In the genomic region with DNA sequence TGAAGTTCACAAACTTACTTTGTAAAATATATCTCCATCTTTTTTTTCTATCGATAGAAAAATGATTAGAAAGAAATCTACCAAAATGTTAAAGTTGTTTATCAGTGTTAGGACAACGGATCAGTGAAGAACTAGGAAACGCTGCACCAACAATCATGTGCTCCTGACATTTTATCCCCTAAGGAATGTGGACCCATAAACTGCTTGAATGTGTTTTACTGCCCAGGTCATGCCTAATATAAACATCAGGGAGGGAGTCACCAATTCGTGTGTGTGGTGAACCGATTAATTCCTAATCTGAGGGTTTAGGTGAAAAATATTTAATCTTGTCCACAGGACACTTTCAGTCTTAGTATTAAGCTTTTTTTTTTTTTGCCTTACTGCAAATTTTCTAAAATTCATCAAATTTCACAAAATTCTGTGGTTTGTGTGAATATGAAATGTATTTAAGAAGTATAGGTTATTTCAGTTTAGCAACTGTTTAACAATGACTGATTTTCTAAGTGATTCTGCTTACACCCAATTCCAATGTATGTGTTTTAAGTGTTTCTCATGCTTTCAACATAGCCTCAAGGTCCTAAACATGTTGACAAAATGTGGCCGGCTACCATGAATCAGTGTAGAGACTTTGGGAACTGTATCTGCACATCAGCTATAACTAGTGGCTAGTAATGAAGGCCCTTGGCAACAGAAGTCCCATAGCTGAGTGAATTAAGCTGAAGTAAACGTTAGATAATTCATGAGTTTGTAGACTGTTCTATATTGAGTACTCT, we compare ENCODE assay signal across 25 cellular contexts.
"Had no signal": no experiment of that assay in that cellular context is flagged by ENCODE, and none has a peak within 500 bp of the region (broad histone marks: within the 10 kb centered on the region; RNA-seq: fewer than 3 reads in every experiment).

No MANE protein-coding gene starts in this region.

- H3K27me3 ChIP-seq: body of pancreas, cardiac muscle cell, dorsolateral prefrontal cortex, pancreas, right atrium auricular region, tibial nerve had no signal

- ATAC-seq: body of pancreas; effector memory CD8-positive, alpha-beta T cell; left ventricle myocardium superior; naive thymus-derived CD4-positive, alpha-beta T cell; pancreas; stimulated activated naive B cell treated with anti-CD40 and anti-IgM and Interleukin-4, amounts not matched to agents 10 μg/mL and 1 μg/mL and 100 μg/mL, for 72 hours had no signal

- DNase-seq: activated CD4-positive, alpha-beta T cell treated with anti-CD3 and anti-CD28 coated beads for 4 hours; activated CD4-positive, alpha-beta T cell treated with anti-CD3 and anti-CD28 coated beads, Interleukin-2, amount 50 U/mL, for 4 hours; activated effector memory CD4-positive, alpha-beta T cell treated with Interleukin-2 at 50 U/mL for 16 hours; activated naive CD4-positive, alpha-beta T cell treated with Interleukin-2 at 50 U/mL for 16 hours; activated T-cell treated with anti-CD3 and anti-CD28 coated beads for 4 hours; aorta; body of pancreas; dorsolateral prefrontal cortex; effector memory CD8-positive, alpha-beta T cell; foreskin melanocyte; left ventricle myocardium superior; midbrain; naive thymus-derived CD4-positive, alpha-beta T cell; nucleus accumbens; pancreas; stimulated activated CD4-positive, alpha-beta T cell treated with anti-CD3 and anti-CD28 coated beads, Interleukin-15, amount 100 ng/mL, for 24 hours; stimulated activated CD4-positive, alpha-beta T cell treated with anti-CD3 and anti-CD28 coated beads, Interleukin-2, amount 100 ng/mL, for 24 hours; stimulated activated naive B cell treated with anti-CD40 and anti-IgM and Interleukin-4, amounts not matched to agents 10 μg/mL and 1 μg/mL and 100 μg/mL, for 72 hours; stomach had no signal

- H3K36me3 ChIP-seq: cardiac muscle cell, pancreas, prostate gland, right atrium auricular region, stomach had no signal

- H3K4me1 ChIP-seq: body of pancreas, pancreas, prostate gland, right atrium auricular region, stomach, tibial nerve had no signal

- H3K27ac ChIP-seq: body of pancreas, cardiac muscle cell, coronary artery, dorsolateral prefrontal cortex, pancreas, prostate gland, right atrium auricular region, stomach, tibial nerve, VCaP had no signal

- H3K9me3 ChIP-seq: body of pancreas, pancreas, prostate gland, right atrium auricular region, stomach, tibial nerve had no signal

- H3K4me3 ChIP-seq: body of pancreas, cardiac muscle cell, coronary artery, dorsolateral prefrontal cortex, pancreas, prostate gland, right atrium auricular region, stomach, tibial nerve had no signal
